ENCODE assay signal across 8 cellular contexts in genomic region chr11:62545437-62546243, GRCh38. TPM values are rescaled to one million over a fixed set of nuclear protein-coding genes. Genes with fewer than 3 reads are reported as not detected.
DNase-seq lines count a peak whose midpoint lies in the region; ATAC-seq and TF ChIP-seq lines count a peak whose summit lies in the region.

No MANE protein-coding gene starts in this region.

- peak overlapping the region; percentile 99 for H3K4me2 ChIP-seq in KMS-11

- no peak for ATAC-seq in GM19035 (IDR thresholded peaks at IDR 0.05; ENCODE audit: unreplicated experiment)
- no peak for ATAC-seq in GM19023 (IDR thresholded peaks at IDR 0.05; ENCODE audit: unreplicated experiment)

- H2AFZ ChIP-seq in KMS-11 (ENCODE audit: low read depth): peak overlapping the region; percentile 34; the same call in 1 of the 2 replicates

- H3K9ac ChIP-seq in KMS-11 (peak overlapping the region; percentile 73), colonic mucosa (ENCODE audit: low read depth in 2 of 2, low read length in 2 of 2) (peak overlapping the region; percentile 99)

- H3K27ac ChIP-seq in KMS-11 (peak overlapping the region; percentile 79), WERI-Rb-1 (no peak overlapping the region), colonic mucosa (peak overlapping the region; percentile 96)

- peaks cover 59% of the 10 kb centered on the region for H3K79me2 ChIP-seq in KMS-11 (ENCODE audit: insufficient read depth, low read depth)

- H3K27me3 ChIP-seq in KMS-11 (ENCODE audit: insufficient read depth, low read depth) (no peaks in the 10 kb centered on the region), WERI-Rb-1 (ENCODE audit: insufficient read depth, low read depth, severe bottlenecking) (peaks cover 34% of the 10 kb centered on the region), colonic mucosa (no peaks in the 10 kb centered on the region)

- peak; percentile 23 for DNase-seq in COLO668 (lab: John Stamatoyannopoulos, UW; ENCODE audit: unreplicated experiment)
- DNase-seq in WERI-Rb-1: no peak
- DNase-seq in colonic mucosa: peak; percentile 98
- DNase-seq in kidney tubule cell (ENCODE audit: low spot score): peak; percentile 97
- peak; percentile 59 for DNase-seq in stimulated activated CD4-positive, alpha-beta T cell treated with anti-CD3 and anti-CD28 coated beads, Interleukin-4, amount 100 ng/mL, for 1 hour

- TF ChIP-seq CTCF in KMS-11 (conservative IDR thresholded peaks at IDR 0.05; ENCODE audit: low read depth, low read length): no peak
- no peak for TF ChIP-seq CTCF in WERI-Rb-1 (IDR thresholded peaks at IDR 0.05; ENCODE audit: low read depth, low read length)
- no peak for TF ChIP-seq CTCF in colonic mucosa (IDR thresholded peaks at IDR 0.05)

- intact Hi-C loops in colonic mucosa (cut with DNase I): no loop called here

- H3K4me3 ChIP-seq in KMS-11 (IDR thresholded peaks at IDR 0.05; ENCODE audit: insufficient read depth, low read depth, low read length): no peak overlapping the region
- H3K4me3 ChIP-seq in WERI-Rb-1 (ENCODE audit: low read depth, low read length): peak overlapping the region; percentile 53
- H3K4me3 ChIP-seq in colonic mucosa: peak overlapping the region; percentile 67

- no peaks in the 10 kb centered on the region for H3K36me3 ChIP-seq in KMS-11 (ENCODE audit: insufficient read depth)
- no peaks in the 10 kb centered on the region for H3K36me3 ChIP-seq in WERI-Rb-1
- H3K36me3 ChIP-seq in colonic mucosa: no peaks in the 10 kb centered on the region

- H3K9me3 ChIP-seq in WERI-Rb-1 (ENCODE audit: severe bottlenecking) (no peaks in the 10 kb centered on the region), colonic mucosa (no peaks in the 10 kb centered on the region)

- H4K20me1 ChIP-seq in KMS-11 (ENCODE audit: insufficient read depth): peaks cover 10% of the 10 kb centered on the region; the same call in 1 of the 2 replicates

- H3K4me1 ChIP-seq in KMS-11 (ENCODE audit: low read depth, poor library complexity, severe bottlenecking): peaks cover 56% of the 10 kb centered on the region
- H3K4me1 ChIP-seq in colonic mucosa: peaks cover 46% of the 10 kb centered on the region

RNA-seq across cellular contexts. Expression of gene AHNAK, which starts 1.0 kb away (rescaled TPM):
- 100 to 1,000 TPM; 458 to 631 TPM for total RNA-seq in colonic mucosa

RNA-seq across cellular contexts. Expression of gene EEF1G, which starts 28.1 kb away (rescaled TPM):
- 1,000 to 10,000 TPM; 1,328 to 1,358 TPM for total RNA-seq in colonic mucosa

RNA-seq across cellular contexts. Expression of gene TUT1, which starts 45.7 kb away (rescaled TPM):
- total RNA-seq in colonic mucosa: 10 to 100 TPM; 11.1 to 26.2 TPM

RNA-seq across cellular contexts. Expression of gene MTA2, which starts 56.0 kb away (rescaled TPM):
- 100 to 1,000 TPM in 1 of 2 donors, 10 to 100 TPM in 1; 91.0 to 133 TPM for total RNA-seq in colonic mucosa
